ENCODE assay signal across 14 cellular contexts in the genomic region with DNA sequence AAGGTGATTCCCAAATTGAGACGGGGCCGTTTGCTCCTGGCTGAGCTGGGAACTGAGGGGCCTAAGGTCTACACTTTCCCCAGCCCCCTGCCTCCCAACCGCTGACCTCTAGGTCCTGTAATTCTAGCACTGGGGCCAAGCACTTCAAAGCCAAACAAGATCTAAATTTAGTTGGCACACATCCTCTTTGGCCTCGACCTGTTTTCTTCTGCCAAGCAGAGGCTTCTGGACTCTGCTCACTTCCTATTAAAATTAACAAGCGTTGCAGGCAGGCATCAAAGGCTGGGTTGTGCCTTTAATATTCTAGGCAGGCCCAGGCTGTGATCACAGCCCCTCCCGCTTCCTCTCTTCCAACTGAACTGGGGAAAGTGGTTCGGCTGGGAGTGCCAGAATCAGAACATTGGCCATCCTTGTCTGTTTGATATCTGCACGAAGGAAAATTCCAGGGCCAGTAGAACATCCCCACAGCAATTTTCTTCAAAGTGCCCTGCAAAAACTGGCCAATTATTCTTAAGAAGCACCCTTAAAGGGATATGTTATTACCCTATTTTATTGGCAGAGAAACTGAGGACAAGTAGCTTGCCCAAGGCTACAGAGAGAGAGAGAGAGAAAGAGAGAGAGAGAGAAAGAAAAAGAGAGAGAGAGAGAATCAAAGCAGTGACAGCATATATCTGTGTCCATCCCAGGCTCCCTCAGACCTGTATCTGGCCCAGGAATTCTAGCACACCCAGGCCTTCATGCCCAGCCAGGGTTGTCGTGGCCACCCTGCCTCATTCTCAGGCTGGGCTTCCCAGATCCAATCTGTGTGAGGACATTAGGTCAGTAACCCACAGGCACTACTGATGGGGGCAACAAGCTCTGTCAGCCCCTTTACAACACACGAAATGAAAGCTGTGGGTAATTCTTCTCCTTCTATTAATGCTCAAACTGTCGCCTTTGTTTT. TPM values are rescaled to one million over a fixed set of nuclear protein-coding genes. Genes with fewer than 3 reads are reported as not detected.
A peak's percentile ranks its signal among the peaks of the same experiment; 100 is the strongest.
DNase-seq lines count a peak whose midpoint lies in the region; ATAC-seq and TF ChIP-seq lines count a peak whose summit lies in the region.
"Had no signal": no experiment of that assay in that cellular context is flagged by ENCODE, and none has a peak within 500 bp of the region (broad histone marks: within the 10 kb centered on the region; RNA-seq: fewer than 3 reads in every experiment).

No MANE protein-coding gene starts in this region.

- intact Hi-C loops in heart right ventricle (cut with DNase I) (no loop called here), posterior cingulate gyrus (cut with DNase I) (no loop called here)
- intact Hi-C loops in activated naive CD4-positive, alpha-beta T cell treated with anti-CD3 and anti-CD28 coated beads for 36 hours (cut with micrococcal nuclease), result no loop called here

- peaks cover 11% of the 10 kb centered on the region for H3K27me3 Mint-ChIP-seq in GM23338 (ENCODE audit: insufficient read depth, low read depth, poor library complexity)
- peaks cover 2% of the 10 kb centered on the region for H3K27me3 Mint-ChIP-seq in activated naive CD4-positive, alpha-beta T cell treated with anti-CD3 and anti-CD28 coated beads for 36 hours (ENCODE audit: low read depth)

- H4K20me1 ChIP-seq in GM23338 (replicated peaks; ENCODE audit: insufficient read depth), result no peaks in the 10 kb centered on the region

- H3K9me3 ChIP-seq in heart right ventricle, result no peaks in the 10 kb centered on the region

- H3K4me3 ChIP-seq in GM23338 (no peak overlapping the region), heart right ventricle (no peak overlapping the region)

- DNase-seq in GM23338 (ENCODE audit: low spot score) (no peak), RPMI8226 (peak; percentile 80), heart right ventricle (peak in 1 of 2 donors; percentile 24), posterior cingulate gyrus (peak; percentile 47 to 94 (median 74)), NCI-H82 treated with DMSO at 0.1 percent for 48 hours (lab: John Stamatoyannopoulos, UW; ENCODE audit: unreplicated experiment) (no peak)
- no peak for DNase-seq in activated naive CD4-positive, alpha-beta T cell treated with anti-CD3 and anti-CD28 coated beads for 36 hours
- DNase-seq: DMS153, H9, NCI-H2171 had no signal

- H3F3A ChIP-seq in GM23338 (replicated peaks; ENCODE audit: low read depth), result peaks cover 1% of the 10 kb centered on the region; the same call in 1 of the 2 replicates

- H3K9me3 Mint-ChIP-seq in GM23338, result no peaks in the 10 kb centered on the region; the same call in 2 of the 3 replicates
- no peaks in the 10 kb centered on the region for H3K9me3 Mint-ChIP-seq in activated naive CD4-positive, alpha-beta T cell treated with anti-CD3 and anti-CD28 coated beads for 36 hours
- H3K9me3 Mint-ChIP-seq: dendritic cell treated with granulocyte-macrophage colony-stimulating factor and Interleukin-4, amounts not matched to agents 40 ng/mL and 50 ng/mL, for 4 days; H9 had no signal

- H3K4me2 ChIP-seq in GM23338, result no peak overlapping the region

- ATAC-seq in GM23338 (no peak), heart right ventricle (peak in 7 of 8 donors; percentile 61 to 90 (median 75)), HG03135 (IDR thresholded peaks at IDR 0.05; ENCODE audit: unreplicated experiment) (no peak), HG03175 (IDR thresholded peaks at IDR 0.05; ENCODE audit: unreplicated experiment) (no peak)

- no peaks in the 10 kb centered on the region for H3K79me2 ChIP-seq in GM23338 (replicated peaks; ENCODE audit: insufficient read depth)

- TF ChIP-seq CTCF in GM23338 (conservative IDR thresholded peaks at IDR 0.05; ENCODE audit: low read depth in 2 of 2) (no peak), heart right ventricle (IDR thresholded peaks at IDR 0.05) (no peak)

- 0 out of 2 replicates have a peak overlapping the region, but pooled peaks have one; percentile 38 for H2AFZ ChIP-seq in GM23338

- no peaks in the 10 kb centered on the region for H3K9me2 ChIP-seq in GM23338 (ENCODE audit: insufficient read depth)

- no peaks in the 10 kb centered on the region for H3K36me3 Mint-ChIP-seq in GM23338 (ENCODE audit: low read depth)
- H3K36me3 Mint-ChIP-seq in activated naive CD4-positive, alpha-beta T cell treated with anti-CD3 and anti-CD28 coated beads for 36 hours (ENCODE audit: low read depth), result no peaks in the 10 kb centered on the region

- WGBS in heart right ventricle, 2 donors, result 28 to 31% methylated on average over 11 of the region's 11 CpGs

- H3K27me3 ChIP-seq in GM23338 (ENCODE audit: insufficient read depth) (no peaks in the 10 kb centered on the region), heart right ventricle (peaks cover 0 to 22% (median 0%) of the 10 kb centered on the region in 7 donors)

- H3K36me3 ChIP-seq in GM23338 (ENCODE audit: insufficient read depth), result no peaks in the 10 kb centered on the region
- no peaks in the 10 kb centered on the region for H3K36me3 ChIP-seq in heart right ventricle

- peaks cover 22% of the 10 kb centered on the region for H3K4me1 Mint-ChIP-seq in GM23338
- H3K4me1 Mint-ChIP-seq in activated naive CD4-positive, alpha-beta T cell treated with anti-CD3 and anti-CD28 coated beads for 36 hours (ENCODE audit: low read depth), result peaks cover 17% of the 10 kb centered on the region

- CTCF ChIA-PET in activated naive CD4-positive, alpha-beta T cell treated with anti-CD3 and anti-CD28 coated beads for 36 hours (lab: Charles Lee), result interaction anchor here (0.6 to 0.7 kb wide), 2 partner anchors 48 to 155 kb away, joined by 3 to 4 read pairs; no protein-coding TSS in a partner anchor

- H3K4me1 ChIP-seq in GM23338 (ENCODE audit: insufficient read depth) (peaks cover 14% of the 10 kb centered on the region; the same call in 1 of the 2 replicates), heart right ventricle (peaks cover 0 to 16% (median 11%) of the 10 kb centered on the region in 9 donors)

- no peak overlapping the region for H3K27ac Mint-ChIP-seq in GM23338
- H3K27ac Mint-ChIP-seq in activated naive CD4-positive, alpha-beta T cell treated with anti-CD3 and anti-CD28 coated beads for 36 hours, result no peak overlapping the region
- H3K27ac Mint-ChIP-seq: dendritic cell treated with granulocyte-macrophage colony-stimulating factor and Interleukin-4, amounts not matched to agents 40 ng/mL and 50 ng/mL, for 4 days; H9 had no signal

- no peak overlapping the region for H3K4me3 Mint-ChIP-seq in GM23338
- no peak overlapping the region for H3K4me3 Mint-ChIP-seq in activated naive CD4-positive, alpha-beta T cell treated with anti-CD3 and anti-CD28 coated beads for 36 hours
- H3K4me3 Mint-ChIP-seq: dendritic cell treated with granulocyte-macrophage colony-stimulating factor and Interleukin-4, amounts not matched to agents 40 ng/mL and 50 ng/mL, for 4 days had no signal

- H3K27ac ChIP-seq in GM23338 (ENCODE audit: low read depth), result no peak overlapping the region
- peak overlapping the region in 3 of 10 donors; percentile 7 to 19 (median 10) for H3K27ac ChIP-seq in heart right ventricle

TF ChIP-seq in GM23338, 12 proteins besides CTCF, POLR2A, EP300 and RAD21 (continues in another document):
- TF ChIP-seq, protein P1, sequence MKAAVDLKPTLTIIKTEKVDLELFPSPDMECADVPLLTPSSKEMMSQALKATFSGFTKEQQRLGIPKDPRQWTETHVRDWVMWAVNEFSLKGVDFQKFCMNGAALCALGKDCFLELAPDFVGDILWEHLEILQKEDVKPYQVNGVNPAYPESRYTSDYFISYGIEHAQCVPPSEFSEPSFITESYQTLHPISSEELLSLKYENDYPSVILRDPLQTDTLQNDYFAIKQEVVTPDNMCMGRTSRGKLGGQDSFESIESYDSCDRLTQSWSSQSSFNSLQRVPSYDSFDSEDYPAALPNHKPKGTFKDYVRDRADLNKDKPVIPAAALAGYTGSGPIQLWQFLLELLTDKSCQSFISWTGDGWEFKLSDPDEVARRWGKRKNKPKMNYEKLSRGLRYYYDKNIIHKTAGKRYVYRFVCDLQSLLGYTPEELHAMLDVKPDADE (IDR thresholded peaks at IDR 0.05), result no peak
- TF ChIP-seq JUNB (IDR thresholded peaks at IDR 0.05; ENCODE audit: unreplicated experiment) (no peak), ZNF331 (CRISPR knock-in tag; IDR thresholded peaks at IDR 0.05; ENCODE audit: low read depth) (no peak), CREB1 (CRISPR knock-in tag; IDR thresholded peaks at IDR 0.05; ENCODE audit: low read depth) (no peak)

RNA-seq across cellular contexts. Expression of gene MT4, which starts 12.8 kb away (rescaled TPM):
- not detected in 2 replicates for total RNA-seq in GM23338 (2014; rRNA removed; shearing (Covaris generic))
- polyA plus RNA-seq in GM23338 (2016; fragmentation: Nextera tagmentation; extraction: Ambion mirVana) (not detected in 2 replicates), heart right ventricle (not detected)
- not detected for total RNA-seq in heart right ventricle
- not detected for total RNA-seq in activated naive CD4-positive, alpha-beta T cell treated with anti-CD3 and anti-CD28 coated beads for 36 hours
- total RNA-seq: H9; pulmonary artery endothelial cell; T-helper 1 cell treated with Interleukin-12 subunit alpha and Interleukin-12 subunit beta and Interleukin-4 antibody, amounts not matched to agents 30 ng/mL and 1 ng/mL, for 36 hours had no signal

RNA-seq across cellular contexts. Expression of gene BBS2, which starts 32.2 kb away (rescaled TPM):
- 19.7 and 25.2 TPM in 2 replicates for total RNA-seq in GM23338 (2014; rRNA removed; shearing (Covaris generic))
- polyA plus RNA-seq in GM23338 (2016; fragmentation: Nextera tagmentation; extraction: Ambion mirVana) (11.4 and 13.7 TPM in 2 replicates), heart right ventricle (10 to 100 TPM; 11.7 to 33.0 TPM)
- 10 to 100 TPM; 37.7 to 75.9 (median 60.1) TPM for total RNA-seq in heart right ventricle
- total RNA-seq in activated naive CD4-positive, alpha-beta T cell treated with anti-CD3 and anti-CD28 coated beads for 36 hours, result 10 to 100 TPM; 18.0 to 19.2 TPM

RNA-seq across cellular contexts. Expression of gene MT3, which starts 37.3 kb away (rescaled TPM):
- not detected in 2 replicates for total RNA-seq in GM23338 (2014; rRNA removed; shearing (Covaris generic))
- polyA plus RNA-seq in GM23338 (2016; fragmentation: Nextera tagmentation; extraction: Ambion mirVana) (not detected in 2 replicates), heart right ventricle (10 to 100 TPM in 1 of 2 donors, 1 to 10 TPM in 1; 4.4 to 29.8 TPM)
- 10 to 100 TPM in 1 of 10 donors, 1 to 10 TPM in 9; 1.9 to 11.6 (median 4.1) TPM for total RNA-seq in heart right ventricle
- total RNA-seq in activated naive CD4-positive, alpha-beta T cell treated with anti-CD3 and anti-CD28 coated beads for 36 hours, result 1 to 10 TPM in 1 of 2 experiments, under 1 TPM in 1; 0.64 to 1.6 TPM
- total RNA-seq: H9, pulmonary artery endothelial cell had no signal

RNA-seq across cellular contexts. Expression of gene MT2A, which starts 56.3 kb away (rescaled TPM):
- 8.9 and 13.9 TPM in 2 replicates for total RNA-seq in GM23338 (2014; rRNA removed; shearing (Covaris generic))
- polyA plus RNA-seq in GM23338 (2016; fragmentation: Nextera tagmentation; extraction: Ambion mirVana) (243 and 267 TPM in 2 replicates), heart right ventricle (100 to 1,000 TPM; 195 to 231 TPM)
- total RNA-seq in heart right ventricle, result 100 to 1,000 TPM in 6 of 10 donors, 10 to 100 TPM in 4; 88.8 to 354 (median 109) TPM
- total RNA-seq in activated naive CD4-positive, alpha-beta T cell treated with anti-CD3 and anti-CD28 coated beads for 36 hours, result 100 to 1,000 TPM in 1 of 2 experiments, 10 to 100 TPM in 1; 95.7 to 130 TPM

Comparison
In these comparisons a context has a peak if more than half of its experiments do, and no peak if none do; other contexts are left out.
1. ATAC-seq: peak in heart right ventricle (7 of 8); none in GM23338 (single experiment), HG03135 (single experiment) and HG03175 (single experiment).
2. DNase-seq: peak in RPMI8226 (single experiment) and posterior cingulate gyrus (10 of 10); none in GM23338 (single experiment), NCI-H82 treated with DMSO at 0.1 percent for 48 hours (single experiment) and activated naive CD4-positive, alpha-beta T cell treated with anti-CD3 and anti-CD28 coated beads for 36 hours (single experiment).